ENCODE assay signal across 8 cellular contexts in the genomic region with DNA sequence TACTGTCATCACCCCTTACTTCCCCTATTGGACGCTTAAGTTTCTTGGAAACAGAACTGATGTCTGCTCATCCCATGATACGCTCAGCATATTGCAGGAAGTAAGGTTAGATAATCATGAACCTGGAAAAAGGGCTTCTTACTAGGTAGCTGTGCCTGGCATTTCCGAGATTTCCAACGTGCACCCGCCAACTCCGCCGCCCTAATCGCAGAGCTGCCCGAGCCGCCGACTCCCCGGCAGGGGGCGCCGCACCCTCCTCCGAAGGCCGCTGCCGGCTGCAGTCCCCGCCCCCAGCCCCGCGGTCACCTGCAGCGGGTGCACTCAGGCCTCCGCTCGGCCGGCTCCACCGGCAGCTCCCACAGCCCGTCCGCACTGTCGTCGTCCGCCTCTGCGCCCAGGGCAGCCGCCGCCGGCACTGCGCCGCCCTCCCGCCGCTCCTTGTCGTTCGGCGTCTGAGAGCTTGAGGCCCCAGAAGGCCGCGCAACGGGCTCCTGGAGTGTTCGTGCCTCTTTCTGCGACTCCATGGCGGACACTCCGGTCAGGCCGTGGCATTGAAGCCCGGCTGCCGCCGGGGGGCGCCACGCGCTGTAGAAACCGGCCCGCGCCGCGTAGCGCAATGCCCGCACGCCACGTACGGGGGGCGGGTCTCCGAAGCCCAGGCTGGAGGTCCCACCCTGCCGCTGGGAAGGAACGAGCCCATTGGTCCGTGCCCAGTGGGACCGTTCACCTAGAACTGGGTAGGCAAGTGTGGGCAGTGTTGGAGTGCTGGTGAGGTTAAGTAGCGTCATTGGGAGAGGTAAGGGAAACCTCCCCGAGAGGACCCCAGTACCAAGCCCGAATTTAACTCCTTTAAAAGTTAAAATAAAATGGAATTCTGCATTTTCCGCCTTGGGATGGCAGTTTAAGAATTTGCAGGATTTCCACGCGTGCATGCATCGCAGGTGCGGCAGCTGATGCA. TPM values are rescaled to one million over a fixed set of nuclear protein-coding genes. Genes with fewer than 3 reads are reported as not detected.
DNase-seq lines count a peak whose midpoint lies in the region; ATAC-seq and TF ChIP-seq lines count a peak whose summit lies in the region.

A gene with protein sequence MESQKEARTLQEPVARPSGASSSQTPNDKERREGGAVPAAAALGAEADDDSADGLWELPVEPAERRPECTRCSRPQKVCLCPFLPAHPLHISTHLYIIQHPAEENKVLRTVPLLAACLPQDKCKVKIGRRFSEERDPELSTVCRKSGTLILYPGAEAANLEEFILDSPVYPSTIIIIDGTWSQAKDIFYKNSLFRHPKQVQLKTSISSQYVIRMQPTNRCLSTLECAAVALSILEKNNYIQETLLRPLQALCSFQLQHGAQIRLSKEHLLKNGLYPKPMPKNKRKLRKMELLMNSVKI (minus strand): TSS at position 560 of the 958 bp plus-strand sequence. CDS start 36 bp downstream, at position 524.

- DNase-seq in BE2C (peak; percentile 96), NCI-H446 (lab: John Stamatoyannopoulos, UW) (peak; percentile 88 to 97), cerebellum (ENCODE audit: low spot score) (peak; percentile 95), kidney epithelial cell (ENCODE audit: low read depth) (peak; percentile 68)
- DNase-seq in activated CD4-positive, CD25-positive, alpha-beta regulatory T cell treated with anti-CD3 and anti-CD28 coated beads, Interleukin-2, amount 50 U/mL, for 72 hours = peak; percentile 95
- DNase-seq in stimulated activated CD4-positive, alpha-beta T cell treated with anti-CD3 and anti-CD28 coated beads, Interleukin-15, amount 100 ng/mL, for 24 hours = peak; percentile 96

- H3K36me3 ChIP-seq in BE2C (no peaks in the 10 kb centered on the region), kidney epithelial cell (ENCODE audit: control insufficient read depth, insufficient read depth, low read length) (no peaks in the 10 kb centered on the region)

- no peaks in the 10 kb centered on the region for H3K4me1 ChIP-seq in BE2C

- H3K27me3 ChIP-seq in BE2C (no peaks in the 10 kb centered on the region; the same call in 1 of the 2 replicates), kidney epithelial cell (ENCODE audit: control insufficient read depth, insufficient read depth, low read length) (no peaks in the 10 kb centered on the region)

- peak; percentile 94 for ATAC-seq in HG03378 (IDR thresholded peaks at IDR 0.05; ENCODE audit: unreplicated experiment)

- peak within 1 kb of the TSS; percentile 78 for H3K4me3 ChIP-seq in BE2C (ENCODE audit: low read depth, low read length)
- peak within 1 kb of the TSS; percentile 86 for H3K4me3 ChIP-seq in kidney epithelial cell (ENCODE audit: low read depth, low read length)

- no peaks in the 10 kb centered on the region for H3K9me3 ChIP-seq in BE2C

- TF ChIP-seq CTCF in BE2C (IDR thresholded peaks at IDR 0.05; ENCODE audit: low read depth, low read length) (peak; percentile 76), kidney epithelial cell (IDR thresholded peaks at IDR 0.05; ENCODE audit: insufficient read depth, low read length, poor library complexity, severe bottlenecking) (peak; percentile 77)

- peak; percentile 76 for TF ChIP-seq POLR2A in GM19099 (IDR thresholded peaks at IDR 0.05; ENCODE audit: extremely low read depth, insufficient read length, low read depth)

RNA-seq across cellular contexts. Expression of the gene that starts here (rescaled TPM):
- polyA plus RNA-seq in BE2C (2012; ENCODE audit: insufficient read depth, insufficient read length, low read depth) = 1.6 TPM
- 10.8 TPM for total RNA-seq in cerebellum
- total RNA-seq in kidney epithelial cell = 5.3 and 7.9 TPM in 2 replicates

Comparison
In these comparisons a context has a peak if more than half of its experiments do, and no peak if none do; other contexts are left out.
1. Peak in every context shown above with its lines: DNase-seq, ATAC-seq and H3K4me3 ChIP-seq.